In the genomic region with DNA sequence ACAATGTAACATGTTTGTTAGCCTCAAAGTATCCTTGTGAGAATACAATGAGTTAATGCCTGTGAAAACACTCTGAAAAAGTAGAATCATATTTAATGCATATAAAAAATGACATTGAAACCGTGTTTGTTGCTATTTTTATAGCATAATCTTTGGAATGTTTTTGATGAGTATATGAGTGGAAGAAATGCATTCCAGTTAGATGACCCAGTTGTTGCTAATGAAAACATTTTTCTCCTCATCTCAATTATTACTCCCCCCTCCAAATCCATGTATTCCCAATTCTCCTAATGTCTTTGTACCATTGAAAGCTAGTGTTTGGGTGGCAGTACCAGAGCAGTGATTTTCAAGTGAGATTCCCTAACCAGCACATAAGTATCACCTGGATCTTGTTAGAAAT, we compare ENCODE assay signal across 1 cellular context.
TF ChIP-seq lines count a peak whose summit lies in the region.

No MANE protein-coding gene starts in this region.

TF ChIP-seq in HepG2, 621 proteins besides CTCF, POLR2A, EP300 and RAD21 (continued from another document):
- TF ChIP-seq, protein P1, sequence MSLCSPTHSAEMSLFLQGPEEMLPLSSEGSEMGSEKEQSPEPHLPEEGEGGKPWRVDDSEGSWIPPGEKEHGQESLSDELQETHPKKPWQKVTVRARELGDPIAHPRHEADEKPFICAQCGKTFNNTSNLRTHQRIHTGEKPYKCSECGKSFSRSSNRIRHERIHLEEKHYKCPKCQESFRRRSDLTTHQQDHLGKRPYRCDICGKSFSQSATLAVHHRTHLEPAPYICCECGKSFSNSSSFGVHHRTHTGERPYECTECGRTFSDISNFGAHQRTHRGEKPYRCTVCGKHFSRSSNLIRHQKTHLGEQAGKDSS (CRISPR knock-in tag; IDR thresholded peaks at IDR 0.05; ENCODE audit: borderline replicate concordance, low read depth), result no peak
- TF ChIP-seq, protein P2, sequence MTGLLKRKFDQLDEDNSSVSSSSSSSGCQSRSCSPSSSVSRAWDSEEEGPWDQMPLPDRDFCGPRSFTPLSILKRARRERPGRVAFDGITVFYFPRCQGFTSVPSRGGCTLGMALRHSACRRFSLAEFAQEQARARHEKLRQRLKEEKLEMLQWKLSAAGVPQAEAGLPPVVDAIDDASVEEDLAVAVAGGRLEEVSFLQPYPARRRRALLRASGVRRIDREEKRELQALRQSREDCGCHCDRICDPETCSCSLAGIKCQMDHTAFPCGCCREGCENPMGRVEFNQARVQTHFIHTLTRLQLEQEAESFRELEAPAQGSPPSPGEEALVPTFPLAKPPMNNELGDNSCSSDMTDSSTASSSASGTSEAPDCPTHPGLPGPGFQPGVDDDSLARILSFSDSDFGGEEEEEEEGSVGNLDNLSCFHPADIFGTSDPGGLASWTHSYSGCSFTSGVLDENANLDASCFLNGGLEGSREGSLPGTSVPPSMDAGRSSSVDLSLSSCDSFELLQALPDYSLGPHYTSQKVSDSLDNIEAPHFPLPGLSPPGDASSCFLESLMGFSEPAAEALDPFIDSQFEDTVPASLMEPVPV (CRISPR knock-in tag; IDR thresholded peaks at IDR 0.05), result no peak
- TF ChIP-seq HNRNPK (IDR thresholded peaks at IDR 0.05; ENCODE audit: low read depth, low read length, poor library complexity, severe bottlenecking) (no peak), ZNF253 (CRISPR knock-in tag; IDR thresholded peaks at IDR 0.05; ENCODE audit: borderline replicate concordance) (no peak), ZNF780A (CRISPR knock-in tag; IDR thresholded peaks at IDR 0.05) (no peak)
